8 cellular contexts compared by ENCODE assay signal in the genomic region with DNA sequence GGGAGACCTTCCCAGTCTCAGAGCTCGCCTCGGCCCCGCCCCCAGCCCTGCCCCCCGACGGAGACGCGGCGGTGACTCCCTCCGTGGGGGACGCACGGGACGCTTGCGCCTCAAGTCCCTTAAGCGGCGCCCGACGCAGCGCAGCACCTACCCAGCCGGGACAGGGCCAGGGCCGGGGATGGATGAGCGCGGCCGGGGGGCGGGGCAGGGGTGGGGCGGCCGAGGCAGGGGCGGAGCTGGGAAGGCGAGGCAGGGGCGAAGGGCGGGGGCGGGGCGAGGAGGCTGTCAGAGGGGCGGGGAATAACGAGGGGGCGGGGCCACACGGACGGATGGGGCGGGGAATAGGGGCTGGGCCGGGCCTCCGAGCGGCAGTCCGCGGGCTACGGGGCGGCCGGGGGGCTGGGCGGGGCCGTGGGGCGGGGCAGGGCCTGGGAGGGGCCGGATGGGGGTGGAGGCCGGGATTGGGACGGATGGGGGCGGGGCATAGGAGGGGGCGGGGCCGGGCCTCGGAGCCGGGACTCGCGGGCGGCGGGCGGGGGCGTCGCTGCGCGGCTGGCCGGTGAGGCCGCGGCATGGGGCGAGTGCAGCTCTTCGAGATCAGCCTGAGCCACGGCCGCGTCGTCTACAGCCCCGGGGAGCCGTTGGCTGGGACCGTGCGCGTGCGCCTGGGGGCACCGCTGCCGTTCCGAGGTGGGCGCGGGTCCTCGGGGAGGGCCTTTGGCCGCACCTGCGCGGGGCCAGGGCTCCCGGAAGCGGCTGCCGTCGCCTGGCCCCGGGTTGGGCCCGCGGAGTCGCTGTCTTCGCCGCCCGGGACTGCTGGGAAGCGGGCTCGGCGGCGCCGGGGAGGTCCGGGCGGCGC. TPM values are rescaled to one million over a fixed set of nuclear protein-coding genes. Genes with fewer than 3 reads are reported as not detected.
DNase-seq lines count a peak whose midpoint lies in the region; ATAC-seq and TF ChIP-seq lines count a peak whose summit lies in the region.

A gene with protein sequence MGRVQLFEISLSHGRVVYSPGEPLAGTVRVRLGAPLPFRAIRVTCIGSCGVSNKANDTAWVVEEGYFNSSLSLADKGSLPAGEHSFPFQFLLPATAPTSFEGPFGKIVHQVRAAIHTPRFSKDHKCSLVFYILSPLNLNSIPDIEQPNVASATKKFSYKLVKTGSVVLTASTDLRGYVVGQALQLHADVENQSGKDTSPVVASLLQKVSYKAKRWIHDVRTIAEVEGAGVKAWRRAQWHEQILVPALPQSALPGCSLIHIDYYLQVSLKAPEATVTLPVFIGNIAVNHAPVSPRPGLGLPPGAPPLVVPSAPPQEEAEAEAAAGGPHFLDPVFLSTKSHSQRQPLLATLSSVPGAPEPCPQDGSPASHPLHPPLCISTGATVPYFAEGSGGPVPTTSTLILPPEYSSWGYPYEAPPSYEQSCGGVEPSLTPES (plus strand): TSS at position 541 of the 859 bp plus-strand sequence. CDS start 32 bp downstream, at position 573.

- H3K27me3 Mint-ChIP-seq in neural progenitor cell (ENCODE audit: insufficient read depth, low read depth), result peaks cover 29% of the 10 kb centered on the region

- peaks cover 14% of the 10 kb centered on the region for H3F3A ChIP-seq in neural progenitor cell (ENCODE audit: low read depth)

- H3K4me1 Mint-ChIP-seq in neural progenitor cell, result peaks cover 27% of the 10 kb centered on the region

- H4K20me1 ChIP-seq in Karpas-422 (ENCODE audit: insufficient read depth, low read depth, low read length) (peaks cover 11% of the 10 kb centered on the region; the same call in 1 of the 2 replicates), neural progenitor cell (ENCODE audit: low read depth) (peaks cover 31% of the 10 kb centered on the region)

- peak; percentile 76 for ATAC-seq in GM21825 (IDR thresholded peaks at IDR 0.05; ENCODE audit: unreplicated experiment)
- ATAC-seq in foreskin keratinocyte, result peak; percentile 73

- H3K4me1 ChIP-seq in Karpas-422 (ENCODE audit: low read length), result peaks cover 30% of the 10 kb centered on the region
- no peaks in the 10 kb centered on the region for H3K4me1 ChIP-seq in foreskin keratinocyte
- peaks cover 14% of the 10 kb centered on the region for H3K4me1 ChIP-seq in neural progenitor cell
- H3K4me1 ChIP-seq in stomach smooth muscle (ENCODE audit: control insufficient read depth, insufficient read depth, low read length), result peaks cover 25% of the 10 kb centered on the region

- H3K36me3 ChIP-seq in Karpas-422 (ENCODE audit: insufficient read depth, low read length), result no peaks in the 10 kb centered on the region
- H3K36me3 ChIP-seq in neural progenitor cell, result no peaks in the 10 kb centered on the region
- no peaks in the 10 kb centered on the region for H3K36me3 ChIP-seq in stomach smooth muscle (ENCODE audit: control insufficient read depth in 2 of 2, insufficient read depth in 2 of 2, low read length in 2 of 2)

- H3K27ac ChIP-seq in Karpas-422 (ENCODE audit: low read length) (peak within 1 kb of the TSS; percentile 49), foreskin keratinocyte (no peak within 1 kb of the TSS), neural progenitor cell (no peak within 1 kb of the TSS), stomach smooth muscle (ENCODE audit: low read length) (no peak within 1 kb of the TSS)

- peak within 1 kb of the TSS; percentile 90 for H3K9ac ChIP-seq in Karpas-422 (ENCODE audit: low read length)
- H3K9ac ChIP-seq in neural progenitor cell, result peak within 1 kb of the TSS; percentile 21
- H3K9ac ChIP-seq in stomach smooth muscle (ENCODE audit: low read length in 2 of 2), result peak within 1 kb of the TSS; percentile 62 to 65

- TF ChIP-seq CTCF in foreskin keratinocyte (conservative IDR thresholded peaks at IDR 0.05), result peak; percentile 13
- no peak for TF ChIP-seq CTCF in neural progenitor cell (IDR thresholded peaks at IDR 0.05)

- H3K9me2 ChIP-seq in Karpas-422 (replicated peaks; ENCODE audit: insufficient read depth, low read length), result no peaks in the 10 kb centered on the region

- H3K79me2 ChIP-seq in Karpas-422 (ENCODE audit: low read length) (peaks cover 20% of the 10 kb centered on the region), neural progenitor cell (ENCODE audit: low read depth) (peaks cover 3% of the 10 kb centered on the region)

- no peaks in the 10 kb centered on the region for H3K9me3 ChIP-seq in Karpas-422 (ENCODE audit: low read length)
- no peaks in the 10 kb centered on the region for H3K9me3 ChIP-seq in neural progenitor cell (ENCODE audit: low read depth)
- H3K9me3 ChIP-seq in stomach smooth muscle (ENCODE audit: control insufficient read depth in 2 of 2, low read length in 2 of 2), result no peaks in the 10 kb centered on the region

- H3K27me3 ChIP-seq in Karpas-422 (ENCODE audit: low read length) (no peaks in the 10 kb centered on the region), foreskin keratinocyte (no peaks in the 10 kb centered on the region), neural progenitor cell (peaks cover 28% of the 10 kb centered on the region), stomach smooth muscle (ENCODE audit: control insufficient read depth in 1 of 2, insufficient read depth in 2 of 2, low read length in 2 of 2) (no peaks in the 10 kb centered on the region)

- peak; percentile 77 for DNase-seq in DMS79 treated with DMSO at 0.1 percent for 48 hours (lab: John Stamatoyannopoulos, UW)
- DNase-seq in Karpas-422, result peak; percentile 99
- peak; percentile 85 for DNase-seq in SIG-M5 treated with dmso at 0.1 percent for 504 hours (lab: John Stamatoyannopoulos, UW; ENCODE audit: unreplicated experiment)
- DNase-seq in activated gamma-delta T cell (lab: John Stamatoyannopoulos, UW), result peak; percentile 96
- peak in 1 of 2 donors; percentile 60 for DNase-seq in foreskin keratinocyte
- peak; percentile 96 for DNase-seq in neural progenitor cell (ENCODE audit: low spot score)

- no peaks in the 10 kb centered on the region for H3K9me3 Mint-ChIP-seq in neural progenitor cell

- H3K27ac Mint-ChIP-seq in neural progenitor cell, result no peak within 1 kb of the TSS

- H3K4me3 Mint-ChIP-seq in neural progenitor cell, result peak within 1 kb of the TSS; percentile 82

- peak within 1 kb of the TSS; percentile 84 for H3K4me3 ChIP-seq in Karpas-422 (ENCODE audit: low read length)
- H3K4me3 ChIP-seq in neural progenitor cell, result peak within 1 kb of the TSS; percentile 63
- H3K4me3 ChIP-seq in stomach smooth muscle (ENCODE audit: low read length in 2 of 2), result peak within 1 kb of the TSS; percentile 60 to 76

- no peaks in the 10 kb centered on the region for H3K36me3 Mint-ChIP-seq in neural progenitor cell

- peak within 1 kb of the TSS; percentile 84 for H3K4me2 ChIP-seq in Karpas-422 (ENCODE audit: low read depth, low read length, poor library complexity, severe bottlenecking)
- peak within 1 kb of the TSS; percentile 99 for H3K4me2 ChIP-seq in neural progenitor cell

- H2AFZ ChIP-seq in Karpas-422 (ENCODE audit: low read length) (peak within 1 kb of the TSS; percentile 43; the same call in 1 of the 2 replicates), neural progenitor cell (replicated peaks) (peak within 1 kb of the TSS; percentile 92)

RNA-seq across cellular contexts. Expression of the gene that starts here (rescaled TPM):
- total RNA-seq in Karpas-422 (2014; rRNA removed; shearing (Covaris generic); ENCODE audit: low replicate concordance), result 36.0 and 47.7 TPM in 2 replicates
- total RNA-seq in foreskin keratinocyte (72.3 and 81.9 TPM in 2 replicates), neural progenitor cell (ENCODE audit: low replicate concordance) (12.9 and 34.4 TPM in 2 replicates)
- polyA plus RNA-seq in foreskin keratinocyte, result 103 and 119 TPM in 2 replicates

Comparison
In these comparisons a context has a peak if more than half of its experiments do, and no peak if none do; other contexts are left out.
1. H3K9ac ChIP-seq: peak in every context shown above with its lines; median percentile 90 in Karpas-422; 64 in stomach smooth muscle; 21 in neural progenitor cell.